8 cellular contexts compared by ENCODE assay signal in the genomic region with DNA sequence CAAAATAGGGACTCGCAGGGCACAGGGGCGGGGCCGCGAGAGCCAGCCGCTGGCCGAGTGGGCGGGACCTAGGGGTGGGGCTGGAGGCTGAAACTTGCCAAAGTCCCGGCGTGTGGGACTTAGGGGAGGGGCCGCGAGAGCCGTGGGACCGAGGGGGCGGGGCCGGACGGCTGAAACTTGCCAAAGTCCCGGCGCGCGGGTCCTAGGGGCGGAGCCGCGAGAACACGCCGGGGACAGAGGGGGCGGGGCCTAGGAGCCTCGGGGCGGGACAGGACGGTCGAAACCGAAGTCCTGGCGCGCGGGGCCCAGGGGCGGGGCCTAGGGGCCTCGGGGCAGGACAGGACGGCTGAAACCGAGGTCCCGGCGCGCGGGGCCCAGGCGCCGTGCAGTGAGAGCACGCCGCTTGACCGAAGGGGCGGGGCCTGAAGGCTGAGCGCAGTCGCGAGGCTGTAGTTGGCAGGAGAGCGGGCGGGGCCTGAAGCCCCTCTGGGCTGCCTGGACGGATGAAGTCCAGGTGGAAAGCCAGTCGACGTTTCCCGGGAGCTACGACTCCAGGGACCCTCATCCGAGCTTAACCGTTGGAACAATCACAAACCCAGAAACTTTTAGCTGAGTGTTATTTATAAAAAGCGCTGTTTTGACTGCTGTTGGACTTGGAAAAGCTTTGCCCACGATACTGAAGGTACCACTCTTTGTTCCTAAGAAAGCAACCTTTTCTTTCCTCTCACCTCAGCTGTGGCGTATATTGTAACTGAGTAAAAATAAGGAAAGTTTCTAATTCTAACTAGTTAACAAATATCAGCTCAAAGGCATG. TPM values are rescaled to one million over a fixed set of nuclear protein-coding genes. Genes with fewer than 3 reads are reported as not detected.
DNase-seq lines count a peak whose midpoint lies in the region; ATAC-seq, FAIRE-seq and TF ChIP-seq lines count a peak whose summit lies in the region.

No MANE protein-coding gene starts in this region.

- H3K4me1 ChIP-seq in DND-41 (ENCODE audit: insufficient read depth, low read length) (peaks cover 39% of the 10 kb centered on the region), KMS-11 (ENCODE audit: low read depth, poor library complexity, severe bottlenecking) (peaks cover 31% of the 10 kb centered on the region)

- intact Hi-C loops in activated T-helper 1 cell treated with anti-CD3 and anti-CD28 coated beads, Interleukin-12 subunit alpha, Interleukin-12 subunit beta, Interleukin-2, Interleukin-4 antibody, amounts not matched to agents 30 ng/mL and 10 ng/mL and 1 ng/mL, durations not matched to agents 14 hours and 24 hours and 36 hours (cut with micrococcal nuclease): loop anchor here (1.0 to 5.0 kb wide), 10 partner anchors 9 to 1602 kb away; a partner anchor contains a TSS

- no peak for TF ChIP-seq CTCF in DND-41 (IDR thresholded peaks at IDR 0.05; ENCODE audit: borderline replicate concordance, extremely low read depth, low read length, poor library complexity, severe bottlenecking)
- no peak for TF ChIP-seq CTCF in KMS-11 (conservative IDR thresholded peaks at IDR 0.05; ENCODE audit: low read depth, low read length)
- no peak for TF ChIP-seq CTCF in fibroblast of mammary gland (conservative IDR thresholded peaks at IDR 0.05; ENCODE audit: control insufficient read depth, insufficient read depth, low read depth, low read length)

- peak; percentile 80 for ATAC-seq in DND-41 (ENCODE audit: insufficient read depth, low read depth)
- peak; percentile 80 for ATAC-seq in GM21786 (IDR thresholded peaks at IDR 0.05; ENCODE audit: unreplicated experiment)
- ATAC-seq in naive thymus-derived CD8-positive, alpha-beta T cell: peak; percentile 74 to 81
- peak; percentile 87 to 90 for ATAC-seq in stimulated activated naive B cell treated with anti-CD40 and anti-IgM and Interleukin-4, amounts not matched to agents 10 μg/mL and 1 μg/mL and 100 μg/mL, for 72 hours (replicated peaks)

- H3K27me3 ChIP-seq in DND-41 (ENCODE audit: insufficient read depth, low read length, poor library complexity): no peaks in the 10 kb centered on the region
- no peaks in the 10 kb centered on the region for H3K27me3 ChIP-seq in KMS-11 (ENCODE audit: insufficient read depth, low read depth)

- peak overlapping the region; percentile 89 for H2AFZ ChIP-seq in DND-41 (ENCODE audit: low read depth, low read length)
- peak overlapping the region; percentile 88 for H2AFZ ChIP-seq in KMS-11 (ENCODE audit: low read depth)

- H3K36me3 ChIP-seq in DND-41 (ENCODE audit: insufficient read depth, low read length) (peaks cover 14% of the 10 kb centered on the region), KMS-11 (ENCODE audit: insufficient read depth) (no peaks in the 10 kb centered on the region)

- H3K4me3 Mint-ChIP-seq in activated T-helper 1 cell treated with anti-CD3 and anti-CD28 coated beads, Interleukin-12 subunit alpha, Interleukin-12 subunit beta, Interleukin-2, Interleukin-4 antibody, amounts not matched to agents 30 ng/mL and 10 ng/mL and 1 ng/mL, durations not matched to agents 14 hours and 24 hours and 36 hours: peak overlapping the region; percentile 92
- peak overlapping the region; percentile 89 to 99 (median 96) for H3K4me3 Mint-ChIP-seq in naive thymus-derived CD8-positive, alpha-beta T cell
- peak overlapping the region; percentile 79 to 93 for H3K4me3 Mint-ChIP-seq in stimulated activated naive B cell treated with anti-CD40 and anti-IgM and Interleukin-4, amounts not matched to agents 10 μg/mL and 1 μg/mL and 100 μg/mL, for 72 hours

- FAIRE-seq in RCC 7860 (lab: Jason Lieb, UNC): peak; percentile 37

- peak overlapping the region; percentile 99 for H3K27ac ChIP-seq in DND-41 (ENCODE audit: low read length)
- peak overlapping the region; percentile 72 for H3K27ac ChIP-seq in KMS-11

- peak overlapping the region; percentile 30 for H3K27ac Mint-ChIP-seq in activated T-helper 1 cell treated with anti-CD3 and anti-CD28 coated beads, Interleukin-12 subunit alpha, Interleukin-12 subunit beta, Interleukin-2, Interleukin-4 antibody, amounts not matched to agents 30 ng/mL and 10 ng/mL and 1 ng/mL, durations not matched to agents 14 hours and 24 hours and 36 hours
- H3K27ac Mint-ChIP-seq in naive thymus-derived CD8-positive, alpha-beta T cell: peak overlapping the region in 9 of 10 donors; percentile 35 to 93 (median 83)
- peak overlapping the region; percentile 93 for H3K27ac Mint-ChIP-seq in stimulated activated naive B cell treated with anti-CD40 and anti-IgM and Interleukin-4, amounts not matched to agents 10 μg/mL and 1 μg/mL and 100 μg/mL, for 72 hours

- peak overlapping the region; percentile 83 for H3K4me2 ChIP-seq in DND-41 (ENCODE audit: insufficient read depth, low read length)
- H3K4me2 ChIP-seq in KMS-11: peak overlapping the region; percentile 52

- H4K20me1 ChIP-seq in DND-41 (ENCODE audit: insufficient read depth, low read length): peaks cover 34% of the 10 kb centered on the region
- peaks cover 19% of the 10 kb centered on the region for H4K20me1 ChIP-seq in KMS-11 (ENCODE audit: insufficient read depth)

- peak overlapping the region; percentile 99 for H3K9ac ChIP-seq in DND-41 (ENCODE audit: low read depth, low read length)
- H3K9ac ChIP-seq in KMS-11: peak overlapping the region; percentile 71

- POLR2A ChIA-PET in naive thymus-derived CD8-positive, alpha-beta T cell (lab: Charles Lee): no interaction called here

- peak; percentile 99 for DNase-seq in DND-41
- peak; percentile 93 for DNase-seq in RCC 7860 (ENCODE audit: low spot score)
- peak; percentile 100 for DNase-seq in activated T-helper 1 cell treated with anti-CD3 and anti-CD28 coated beads, Interleukin-12 subunit alpha, Interleukin-12 subunit beta, Interleukin-2, Interleukin-4 antibody, amounts not matched to agents 30 ng/mL and 10 ng/mL and 1 ng/mL, durations not matched to agents 14 hours and 24 hours and 36 hours (ENCODE audit: low spot score)
- DNase-seq in fibroblast of mammary gland (ENCODE audit: low read depth): peak; percentile 97
- DNase-seq in naive thymus-derived CD8-positive, alpha-beta T cell: peak; percentile 81 to 96 (median 90)
- peak; percentile 100 for DNase-seq in stimulated activated naive B cell treated with anti-CD40 and anti-IgM and Interleukin-4, amounts not matched to agents 10 μg/mL and 1 μg/mL and 100 μg/mL, for 72 hours

- peak overlapping the region; percentile 76 to 93; a peak in 3 of 4 replicates for H3K4me3 ChIP-seq in DND-41 (ENCODE audit: low read depth in 1 of 2, low read length in 2 of 2)
- H3K4me3 ChIP-seq in KMS-11 (IDR thresholded peaks at IDR 0.05; ENCODE audit: insufficient read depth, low read depth, low read length): no peak overlapping the region
- H3K4me3 ChIP-seq in fibroblast of mammary gland (ENCODE audit: control insufficient read depth, low read depth, low read length): peak overlapping the region; percentile 80

- H3K9me3 ChIP-seq in DND-41 (ENCODE audit: insufficient read depth, low read length, severe bottlenecking): no peaks in the 10 kb centered on the region

- H3K79me2 ChIP-seq in DND-41 (ENCODE audit: insufficient read depth, low read length) (peaks cover 45% of the 10 kb centered on the region), KMS-11 (ENCODE audit: insufficient read depth, low read depth) (peaks cover 41% of the 10 kb centered on the region)

- H3K27me3 Mint-ChIP-seq in activated T-helper 1 cell treated with anti-CD3 and anti-CD28 coated beads, Interleukin-12 subunit alpha, Interleukin-12 subunit beta, Interleukin-2, Interleukin-4 antibody, amounts not matched to agents 30 ng/mL and 10 ng/mL and 1 ng/mL, durations not matched to agents 14 hours and 24 hours and 36 hours (ENCODE audit: insufficient read depth): peaks cover 14% of the 10 kb centered on the region
- peaks cover 0 to 6% (median 0%) of the 10 kb centered on the region in 5 donors for H3K27me3 Mint-ChIP-seq in naive thymus-derived CD8-positive, alpha-beta T cell
- no peaks in the 10 kb centered on the region for H3K27me3 Mint-ChIP-seq in stimulated activated naive B cell treated with anti-CD40 and anti-IgM and Interleukin-4, amounts not matched to agents 10 μg/mL and 1 μg/mL and 100 μg/mL, for 72 hours

- H3K4me1 Mint-ChIP-seq in activated T-helper 1 cell treated with anti-CD3 and anti-CD28 coated beads, Interleukin-12 subunit alpha, Interleukin-12 subunit beta, Interleukin-2, Interleukin-4 antibody, amounts not matched to agents 30 ng/mL and 10 ng/mL and 1 ng/mL, durations not matched to agents 14 hours and 24 hours and 36 hours (ENCODE audit: low read depth): peaks cover 45% of the 10 kb centered on the region
- H3K4me1 Mint-ChIP-seq in naive thymus-derived CD8-positive, alpha-beta T cell: peaks cover 17 to 35% (median 33%) of the 10 kb centered on the region in 4 donors
- peaks cover 13 to 21% of the 10 kb centered on the region in 2 donors for H3K4me1 Mint-ChIP-seq in stimulated activated naive B cell treated with anti-CD40 and anti-IgM and Interleukin-4, amounts not matched to agents 10 μg/mL and 1 μg/mL and 100 μg/mL, for 72 hours

- peaks cover 10% of the 10 kb centered on the region for H3K36me3 Mint-ChIP-seq in activated T-helper 1 cell treated with anti-CD3 and anti-CD28 coated beads, Interleukin-12 subunit alpha, Interleukin-12 subunit beta, Interleukin-2, Interleukin-4 antibody, amounts not matched to agents 30 ng/mL and 10 ng/mL and 1 ng/mL, durations not matched to agents 14 hours and 24 hours and 36 hours (ENCODE audit: low read depth)
- no peaks in the 10 kb centered on the region for H3K36me3 Mint-ChIP-seq in naive thymus-derived CD8-positive, alpha-beta T cell
- H3K36me3 Mint-ChIP-seq in stimulated activated naive B cell treated with anti-CD40 and anti-IgM and Interleukin-4, amounts not matched to agents 10 μg/mL and 1 μg/mL and 100 μg/mL, for 72 hours: peaks cover 2 to 6% of the 10 kb centered on the region in 2 donors

- H3K9me3 Mint-ChIP-seq in activated T-helper 1 cell treated with anti-CD3 and anti-CD28 coated beads, Interleukin-12 subunit alpha, Interleukin-12 subunit beta, Interleukin-2, Interleukin-4 antibody, amounts not matched to agents 30 ng/mL and 10 ng/mL and 1 ng/mL, durations not matched to agents 14 hours and 24 hours and 36 hours: no peaks in the 10 kb centered on the region
- H3K9me3 Mint-ChIP-seq in naive thymus-derived CD8-positive, alpha-beta T cell: no peaks in the 10 kb centered on the region
- H3K9me3 Mint-ChIP-seq in stimulated activated naive B cell treated with anti-CD40 and anti-IgM and Interleukin-4, amounts not matched to agents 10 μg/mL and 1 μg/mL and 100 μg/mL, for 72 hours: no peaks in the 10 kb centered on the region

RNA-seq across cellular contexts. Expression of a gene that starts 0.5 kb away (rescaled TPM):
- total RNA-seq in activated T-helper 1 cell treated with anti-CD3 and anti-CD28 coated beads, Interleukin-12 subunit alpha, Interleukin-12 subunit beta, Interleukin-2, Interleukin-4 antibody, amounts not matched to agents 30 ng/mL and 10 ng/mL and 1 ng/mL, durations not matched to agents 14 hours and 24 hours and 36 hours: 30.5 and 34.0 TPM in 2 replicates
- total RNA-seq in naive thymus-derived CD8-positive, alpha-beta T cell: 10 to 100 TPM in 1 of 2 experiments, 1 to 10 TPM in 1; 5.8 to 10.0 TPM
- polyA plus RNA-seq in naive thymus-derived CD8-positive, alpha-beta T cell: 10 to 100 TPM in 1 of 3 donors, 1 to 10 TPM in 2; 2.4 to 16.1 (median 4.6) TPM

Comparison
In these comparisons a context has a peak if more than half of its experiments do, and no peak if none do; other contexts are left out.
1. H3K27ac Mint-ChIP-seq: peak in every context shown above with its lines; median percentile 93 in stimulated activated naive B cell treated with anti-CD40 and anti-IgM and Interleukin-4, amounts not matched to agents 10 μg/mL and 1 μg/mL and 100 μg/mL, for 72 hours; 83 in naive thymus-derived CD8-positive, alpha-beta T cell; 30 in activated T-helper 1 cell treated with anti-CD3 and anti-CD28 coated beads, Interleukin-12 subunit alpha, Interleukin-12 subunit beta, Interleukin-2, Interleukin-4 antibody, amounts not matched to agents 30 ng/mL and 10 ng/mL and 1 ng/mL, durations not matched to agents 14 hours and 24 hours and 36 hours.